In the genomic region with DNA sequence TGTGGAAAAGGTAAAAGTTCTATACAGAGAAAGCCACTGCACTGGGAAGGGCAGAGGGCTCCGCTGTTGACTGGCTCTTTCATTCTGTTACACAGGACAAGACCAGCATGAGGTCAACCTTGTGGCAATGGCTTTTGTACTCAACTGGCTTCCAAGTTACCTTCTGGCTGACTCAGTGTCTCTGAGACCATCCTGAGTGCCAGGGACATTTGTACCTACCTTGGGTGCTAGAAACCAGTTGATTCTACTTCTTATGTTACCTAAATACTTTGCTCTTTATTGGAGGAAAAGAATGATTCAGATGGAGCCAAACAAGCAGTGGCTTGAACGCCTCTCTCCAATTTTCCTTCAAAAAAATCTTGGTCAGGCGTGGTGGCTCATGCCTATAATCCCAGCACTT, we compare ENCODE assay signal across 24 cellular contexts.
DNase-seq lines count a peak whose midpoint lies in the region; ATAC-seq, FAIRE-seq and TF ChIP-seq lines count a peak whose summit lies in the region.
"Had no signal": no experiment of that assay in that cellular context is flagged by ENCODE, and none has a peak within 500 bp of the region (broad histone marks: within the 10 kb centered on the region; RNA-seq: fewer than 3 reads in every experiment).

No MANE protein-coding gene starts in this region.

- H3K4me1 ChIP-seq in BLaER1 (peaks cover 24% of the 10 kb centered on the region), esophagus (ENCODE audit: control insufficient read depth in 2 of 2, insufficient read depth in 2 of 2, low read length in 1 of 2) (peaks cover 0 to 5% of the 10 kb centered on the region in 2 donors), trophoblast cell (ENCODE audit: control insufficient read depth in 1 of 2, insufficient read depth in 2 of 2, low read length in 2 of 2) (peaks cover 5 to 9% of the 10 kb centered on the region in 2 experiments)
- H3K4me1 ChIP-seq: uterus had no signal

- H3K4me3 ChIP-seq in BLaER1 (no peak overlapping the region), esophagus (ENCODE audit: low read depth in 1 of 2, low read length in 2 of 2) (no peak overlapping the region), trophoblast cell (ENCODE audit: low read depth, low read length) (no peak overlapping the region)
- H3K4me3 ChIP-seq: lower lobe of right lung, spleen, uterus had no signal

- peak overlapping the region; percentile 23 for H3K4me2 ChIP-seq in BLaER1
- H3K4me2 ChIP-seq in trophoblast cell (ENCODE audit: low read length), result no peak overlapping the region

- H3K18ac ChIP-seq in trophoblast cell (ENCODE audit: low read length), result peak overlapping the region; percentile 56

- no peak for TF ChIP-seq POLR2A in H54 (IDR thresholded peaks at IDR 0.05; ENCODE audit: low read depth, low read length)

- no peak overlapping the region for H3K23ac ChIP-seq in trophoblast cell (ENCODE audit: low read length)

- H3K14ac ChIP-seq in trophoblast cell (ENCODE audit: low read length), result no peak overlapping the region

- H2BK5ac ChIP-seq in trophoblast cell (ENCODE audit: low read depth, low read length, poor library complexity), result no peak overlapping the region

- H3K9me3 ChIP-seq in BLaER1, result no peaks in the 10 kb centered on the region
- H3K9me3 ChIP-seq in esophagus (ENCODE audit: control insufficient read depth in 2 of 2, insufficient read depth in 1 of 2, low read depth in 1 of 2, low read length in 1 of 2), result no peaks in the 10 kb centered on the region
- H3K9me3 ChIP-seq in trophoblast cell (ENCODE audit: insufficient read depth, low read depth, low read length), result no peaks in the 10 kb centered on the region
- H3K9me3 ChIP-seq: lower lobe of right lung, spleen, uterus had no signal

- DNase-seq in RPMI7951 (ENCODE audit: low read depth), result peak; percentile 8
- DNase-seq in trophoblast cell, result peak in 1 of 2 donors; percentile 7
- no peak for DNase-seq in NCI-H2196 treated with DMSO at 0.1 percent for 48 hours (lab: John Stamatoyannopoulos, UW; ENCODE audit: unreplicated experiment)
- DNase-seq in H54 (ENCODE audit: insufficient read length, low spot score), result no peak
- DNase-seq in effector CD8-positive, alpha-beta T cell (lab: John Stamatoyannopoulos, UW), result no peak
- no peak for DNase-seq in omental fat pad (ENCODE audit: low spot score)
- DNase-seq: activated CD4-positive, alpha-beta T cell treated with anti-CD3 and anti-CD28 coated beads, Interleukin-2, amount 10 ng/mL, durations not matched to agents 24 days and 14 days; activated gamma-delta T cell treated with Interleukin-2 at 50 U/mL for 16 hours; activated T-cell treated with anti-CD3 and anti-CD28 coated beads, Interleukin-2, amount 50 U/mL, for 4 hours; COR-L47; Kasumi-1; kidney; lower lobe of right lung; SHP77; spleen; uterus had no signal

- no peaks in the 10 kb centered on the region for H3K36me3 ChIP-seq in BLaER1
- H3K36me3 ChIP-seq in esophagus (ENCODE audit: control insufficient read depth in 2 of 2, insufficient read depth in 2 of 2, low read length in 1 of 2), result no peaks in the 10 kb centered on the region
- H3K36me3 ChIP-seq in trophoblast cell (ENCODE audit: control insufficient read depth in 1 of 2, insufficient read depth in 2 of 2, low read length in 2 of 2), result peaks cover 2 to 3% of the 10 kb centered on the region in 2 experiments
- H3K36me3 ChIP-seq: lower lobe of right lung, uterus had no signal

- no peak for FAIRE-seq in H54 (lab: Jason Lieb, UNC)
- FAIRE-seq: astrocyte, endometrium, G401.6, GM18507, kidney had no signal

- H4K8ac ChIP-seq in trophoblast cell (ENCODE audit: low read depth, low read length), result no peak overlapping the region

- TF ChIP-seq CTCF in omental fat pad (IDR thresholded peaks at IDR 0.05), result no peak

- peaks cover 1% of the 10 kb centered on the region for H3K79me1 ChIP-seq in trophoblast cell (ENCODE audit: low read length)

- H4K20me1 ChIP-seq in BLaER1, result no peaks in the 10 kb centered on the region

- no peak overlapping the region for H3K9ac ChIP-seq in BLaER1
- no peak overlapping the region for H3K9ac ChIP-seq in trophoblast cell (ENCODE audit: low read length)

- H3K27me3 ChIP-seq in BLaER1 (no peaks in the 10 kb centered on the region), esophagus (ENCODE audit: control insufficient read depth in 1 of 2, insufficient read depth in 2 of 2, low read length in 2 of 2) (no peaks in the 10 kb centered on the region), trophoblast cell (ENCODE audit: insufficient read depth, low read length) (no peaks in the 10 kb centered on the region)
- H3K27me3 ChIP-seq: spleen, uterus had no signal

- peak overlapping the region; percentile 50 for H2BK12ac ChIP-seq in trophoblast cell (ENCODE audit: low read length)

- H4K12ac ChIP-seq in trophoblast cell (ENCODE audit: low read depth, low read length), result no peak overlapping the region

- H2AK5ac ChIP-seq in trophoblast cell (ENCODE audit: low read length), result peak overlapping the region; percentile 79

- H3K4ac ChIP-seq in trophoblast cell (ENCODE audit: low read depth, low read length), result no peak overlapping the region

- H4K91ac ChIP-seq in trophoblast cell (ENCODE audit: low read depth, low read length), result no peak overlapping the region

- no peak overlapping the region for H3K27ac ChIP-seq in BLaER1
- H3K27ac ChIP-seq in esophagus (ENCODE audit: low read depth in 2 of 2, low read length in 1 of 2), result peak overlapping the region; percentile 41 to 74
- peak overlapping the region; percentile 25 for H3K27ac ChIP-seq in trophoblast cell (ENCODE audit: low read depth, low read length)
- H3K27ac ChIP-seq: HL-60, lower lobe of right lung, spleen, uterus had no signal

- H3K79me2 ChIP-seq in trophoblast cell (ENCODE audit: control insufficient read depth, insufficient read depth, low read length, poor library complexity), result no peaks in the 10 kb centered on the region

- WGBS in esophagus, 2 donors, result 66 to 75% methylated on average over 3 of the region's 3 CpGs
- WGBS in trophoblast cell (ENCODE audit: extremely low coverage, insufficient coverage, insufficient read length), result no CpG with 5 or more reads among the region's 3 CpGs

- no peak overlapping the region for H2AFZ ChIP-seq in trophoblast cell (ENCODE audit: insufficient read depth, low read length, poor library complexity)

- H2BK120ac ChIP-seq in trophoblast cell (ENCODE audit: insufficient read depth, low read length, poor library complexity), result peak overlapping the region; percentile 20

- no peak for ATAC-seq in omental fat pad (ENCODE audit: low FRiP score)
- ATAC-seq: activated T-cell treated with anti-CD3 and anti-CD28 coated beads, Interleukin-2, amount 50 U/mL, for 4 hours; natural killer cell treated with Interleukin-12 subunit alpha and Interleukin-12 subunit beta and Interleukin-15 and Interleukin-18, amount 100 ng/mL, for 72 hours had no signal
